Comparison of ENCODE assay signal across 12 cellular contexts in genomic region chr10:103583871-103584215, GRCh38.
A peak's percentile ranks its signal among the peaks of the same experiment; 100 is the strongest.
DNase-seq lines count a peak whose midpoint lies in the region; ATAC-seq and TF ChIP-seq lines count a peak whose summit lies in the region.
"Had no signal": no experiment of that assay in that cellular context is flagged by ENCODE, and none has a peak within 500 bp of the region (broad histone marks: within the 10 kb centered on the region; RNA-seq: fewer than 3 reads in every experiment).

No MANE protein-coding gene starts in this region.

- H3K4me3 ChIP-seq in heart left ventricle = peak overlapping the region in 11 of 12 donors; percentile 13 to 62 (median 47)
- H3K4me3 ChIP-seq in RWPE2 (ENCODE audit: severe bottlenecking) = peak overlapping the region; percentile 38
- peak overlapping the region; percentile 44 to 57 for H3K4me3 ChIP-seq in foreskin fibroblast (ENCODE audit: low read depth in 1 of 2, low read length in 2 of 2)
- H3K4me3 ChIP-seq in thoracic aorta = peak overlapping the region; percentile 52
- H3K4me3 ChIP-seq: K562 had no signal

- H3K9me3 ChIP-seq in heart left ventricle (peaks cover 0 to 10% (median 0%) of the 10 kb centered on the region in 12 donors), RWPE2 (ENCODE audit: severe bottlenecking) (no peaks in the 10 kb centered on the region), thoracic aorta (no peaks in the 10 kb centered on the region)
- H3K9me3 ChIP-seq: BE2C had no signal

- intact Hi-C loops in heart left ventricle (cut with DNase I) (no loop called here), Right ventricle myocardium superior (cut with DNase I) (no loop called here)

- H3K4me1 ChIP-seq in heart left ventricle = peaks cover 0 to 21% (median 6%) of the 10 kb centered on the region in 12 donors
- H3K4me1 ChIP-seq in RWPE2 (ENCODE audit: insufficient read depth, poor library complexity, severe bottlenecking) = no peaks in the 10 kb centered on the region
- H3K4me1 ChIP-seq in thoracic aorta (ENCODE audit: control insufficient read depth in 1 of 2, low read depth in 2 of 2) = no peaks in the 10 kb centered on the region

- H3K36me3 ChIP-seq in heart left ventricle (peaks cover 0 to 3% (median 0%) of the 10 kb centered on the region in 9 donors), RWPE2 (ENCODE audit: low read depth) (no peaks in the 10 kb centered on the region), thoracic aorta (no peaks in the 10 kb centered on the region)
- H3K36me3 ChIP-seq: BE2C had no signal

- ATAC-seq in heart left ventricle = no peak
- ATAC-seq in Right ventricle myocardium superior (ENCODE audit: poor library complexity) = no peak
- ATAC-seq in RWPE2 (ENCODE audit: low read depth) = no peak
- ATAC-seq in thoracic aorta (ENCODE audit: insufficient number of reproducible peaks, low FRiP score, low read depth) = no peak
- ATAC-seq in GM21717 (IDR thresholded peaks at IDR 0.05; ENCODE audit: unreplicated experiment) = no peak
- ATAC-seq: K562 had no signal

- H3K27ac ChIP-seq in heart left ventricle (peak overlapping the region in 1 of 12 donors; percentile 12), RWPE2 (ENCODE audit: poor library complexity, severe bottlenecking) (no peak overlapping the region), thoracic aorta (no peak overlapping the region)

- DNase-seq in heart left ventricle (no peak), Right ventricle myocardium superior (no peak), RWPE2 (ENCODE audit: low spot score) (no peak), foreskin fibroblast (no peak), thoracic aorta (ENCODE audit: low spot score) (no peak), NCI-H526 (lab: John Stamatoyannopoulos, UW) (no peak), NOMO-1 (lab: John Stamatoyannopoulos, UW; ENCODE audit: unreplicated experiment in 2 of 2) (no peak)
- DNase-seq: BE2C, cortex of kidney, NCI-H226 had no signal

- 77 to 82% (median 80%) methylated on average over 8 of the region's 8 CpGs for WGBS in heart left ventricle, 4 donors

- TF ChIP-seq CTCF in heart left ventricle (IDR thresholded peaks at IDR 0.05) = no peak
- no peak for TF ChIP-seq CTCF in RWPE2 (IDR thresholded peaks at IDR 0.05; ENCODE audit: poor library complexity, severe bottlenecking)
- TF ChIP-seq CTCF in foreskin fibroblast (IDR thresholded peaks at IDR 0.05; ENCODE audit: low read depth, low read length) = no peak
- no peak for TF ChIP-seq CTCF in thoracic aorta (IDR thresholded peaks at IDR 0.05)

- TF ChIP-seq POLR2A in heart left ventricle (IDR thresholded peaks at IDR 0.05) = no peak

- H3K27me3 ChIP-seq in heart left ventricle = peaks cover 0 to 19% (median 4%) of the 10 kb centered on the region in 9 donors
- no peaks in the 10 kb centered on the region for H3K27me3 ChIP-seq in RWPE2 (ENCODE audit: insufficient read depth, poor library complexity, severe bottlenecking)
- H3K27me3 ChIP-seq in thoracic aorta (replicated peaks; ENCODE audit: insufficient read depth) = no peaks in the 10 kb centered on the region
- H3K27me3 ChIP-seq: BE2C had no signal
